In the genomic region with DNA sequence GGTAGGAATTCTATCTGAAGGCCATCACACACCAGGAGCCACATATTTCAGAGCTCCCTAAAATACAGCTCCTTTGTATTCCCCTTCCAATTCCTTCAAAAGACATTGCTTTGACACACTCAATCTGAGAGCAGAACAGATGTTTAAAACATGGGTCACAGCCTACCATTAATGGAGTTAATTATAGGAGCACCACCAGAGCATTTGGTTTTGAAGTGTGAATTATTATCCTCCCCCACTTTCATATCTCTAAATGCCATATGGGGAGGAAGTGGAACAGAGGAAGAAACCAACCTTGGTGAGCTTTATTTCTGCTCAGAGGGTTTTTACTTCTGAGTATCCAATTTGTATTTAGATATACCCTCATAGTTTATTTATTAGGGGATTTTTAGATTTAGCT, we compare ENCODE assay signal across 14 cellular contexts. TPM values are rescaled to one million over a fixed set of nuclear protein-coding genes. Genes with fewer than 3 reads are reported as not detected.
DNase-seq lines count a peak whose midpoint lies in the region; ATAC-seq and TF ChIP-seq lines count a peak whose summit lies in the region.
"Had no signal": no experiment of that assay in that cellular context is flagged by ENCODE, and none has a peak within 500 bp of the region (broad histone marks: within the 10 kb centered on the region; RNA-seq: fewer than 3 reads in every experiment).

No MANE protein-coding gene starts in this region.

- H3K27me3 Mint-ChIP-seq in endothelial cell (ENCODE audit: unreplicated experiment), result no peaks in the 10 kb centered on the region

- no peaks in the 10 kb centered on the region for H3K4me1 Mint-ChIP-seq in endothelial cell (ENCODE audit: unreplicated experiment)
- H3K4me1 Mint-ChIP-seq: activated CD4-positive, alpha-beta T cell treated with anti-CD3 and anti-CD28 coated beads, Interleukin-2, amount 10 ng/mL, durations not matched to agents 24 days and 14 days had no signal

- H3K4me3 Mint-ChIP-seq in endothelial cell (ENCODE audit: unreplicated experiment), result no peak overlapping the region
- H3K4me3 Mint-ChIP-seq: activated CD4-positive, alpha-beta T cell treated with anti-CD3 and anti-CD28 coated beads, Interleukin-2, amount 10 ng/mL, durations not matched to agents 24 days and 14 days; H9; naive thymus-derived CD8-positive, alpha-beta T cell had no signal

- TF ChIP-seq CTCF in GM12865 (IDR thresholded peaks at IDR 0.05; ENCODE audit: insufficient read depth, low read depth, low read length, missing control alignments) (no peak), GM20000 (IDR thresholded peaks at IDR 0.05; ENCODE audit: extremely low read depth, missing control alignments) (no peak), endothelial cell (IDR thresholded peaks at IDR 0.05; ENCODE audit: unreplicated experiment) (no peak)

- H3K27ac Mint-ChIP-seq in endothelial cell (ENCODE audit: unreplicated experiment), result no peak overlapping the region
- H3K27ac Mint-ChIP-seq: activated CD4-positive, alpha-beta T cell treated with anti-CD3 and anti-CD28 coated beads, Interleukin-2, amount 10 ng/mL, durations not matched to agents 24 days and 14 days; H9; naive thymus-derived CD8-positive, alpha-beta T cell had no signal

- no peak overlapping the region for H3K4me3 ChIP-seq in GM12865 (ENCODE audit: low read depth, low read length)
- H3K4me3 ChIP-seq: smooth muscle cell had no signal

- no peaks in the 10 kb centered on the region for H3K36me3 Mint-ChIP-seq in endothelial cell (ENCODE audit: low read depth, unreplicated experiment)
- H3K36me3 Mint-ChIP-seq: naive thymus-derived CD8-positive, alpha-beta T cell had no signal

- DNase-seq in GM12865 (ENCODE audit: low read depth) (peak; percentile 18), GM20000 (ENCODE audit: low spot score) (peak; percentile 9), NCI-H2227 (lab: John Stamatoyannopoulos, UW; ENCODE audit: unreplicated experiment) (peak; percentile 34), endothelial cell (ENCODE audit: low spot score) (no peak), inferior parietal cortex (ENCODE audit: extremely low spot score) (no peak), NCI-H2081 treated with DMSO at 0.1 percent for 48 hours (lab: John Stamatoyannopoulos, UW) (no peak)
- DNase-seq: activated CD4-positive, alpha-beta T cell treated with anti-CD3 and anti-CD28 coated beads, Interleukin-2, amount 10 ng/mL, durations not matched to agents 24 days and 14 days; activated naive CD4-positive, alpha-beta T cell treated with Interleukin-2 at 50 U/mL for 16 hours; H9; naive thymus-derived CD8-positive, alpha-beta T cell; NCI-H446 had no signal

- H3K9me3 Mint-ChIP-seq in endothelial cell (ENCODE audit: unreplicated experiment), result no peaks in the 10 kb centered on the region
- H3K9me3 Mint-ChIP-seq: activated CD4-positive, alpha-beta T cell treated with anti-CD3 and anti-CD28 coated beads, Interleukin-2, amount 10 ng/mL, durations not matched to agents 24 days and 14 days; naive thymus-derived CD8-positive, alpha-beta T cell had no signal

- ATAC-seq in HG03025 (IDR thresholded peaks at IDR 0.05; ENCODE audit: low FRiP score, unreplicated experiment), result peak; percentile 60
- ATAC-seq in HG03565 (IDR thresholded peaks at IDR 0.05; ENCODE audit: unreplicated experiment), result no peak
- ATAC-seq: naive thymus-derived CD8-positive, alpha-beta T cell had no signal

RNA-seq across cellular contexts. Expression of a gene that starts 50.7 kb away (rescaled TPM):
- total RNA-seq in endothelial cell (ENCODE audit: unreplicated experiment), result 32.5 TPM

Comparison
In these comparisons a context has a peak if more than half of its experiments do, and no peak if none do; other contexts are left out.
1. DNase-seq: peak in GM12865 (single experiment), GM20000 (single experiment) and NCI-H2227 (single experiment); none in endothelial cell (single experiment), inferior parietal cortex (single experiment) and NCI-H2081 treated with DMSO at 0.1 percent for 48 hours (single experiment).